11 cellular contexts compared by ENCODE assay signal in the genomic region with DNA sequence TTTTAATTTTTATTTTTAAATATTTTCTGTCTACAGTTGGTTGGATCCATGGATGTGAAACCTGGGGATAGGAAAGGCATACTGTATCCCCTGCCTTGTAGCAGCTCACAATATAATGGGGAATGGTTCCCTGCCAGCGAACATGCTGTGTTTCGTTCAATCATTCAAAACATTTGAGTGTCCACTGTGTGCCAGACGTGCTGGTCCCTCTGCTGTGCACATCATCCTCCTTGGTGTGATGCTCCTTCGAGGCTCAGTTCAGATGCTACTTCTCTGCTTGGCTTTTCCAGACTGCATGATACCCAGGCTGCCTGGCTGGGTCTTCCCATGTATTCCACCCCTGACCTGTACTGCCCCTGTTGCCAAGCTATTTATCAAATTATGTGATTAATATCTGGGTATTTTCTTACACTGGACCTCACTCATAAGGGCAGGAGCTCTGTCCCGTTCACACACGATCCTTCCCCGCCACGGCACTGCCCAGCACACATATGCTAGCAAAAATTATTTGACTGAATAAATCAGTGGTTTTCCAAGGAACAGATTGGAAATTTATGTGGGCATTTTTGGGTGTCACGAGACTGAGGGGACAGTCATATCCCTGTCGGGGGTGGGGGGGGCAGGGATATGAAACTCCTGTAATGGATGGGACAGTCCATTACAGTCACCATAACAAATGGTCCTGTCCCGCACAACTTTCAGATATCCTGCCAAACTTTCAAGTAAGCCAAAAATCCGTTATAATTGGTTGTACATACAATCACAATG. TPM values are rescaled to one million over a fixed set of nuclear protein-coding genes. Genes with fewer than 3 reads are reported as not detected.
A peak's percentile ranks its signal among the peaks of the same experiment; 100 is the strongest.
DNase-seq lines count a peak whose midpoint lies in the region; ATAC-seq, FAIRE-seq and TF ChIP-seq lines count a peak whose summit lies in the region.
"Had no signal": no experiment of that assay in that cellular context is flagged by ENCODE, and none has a peak within 500 bp of the region (broad histone marks: within the 10 kb centered on the region; RNA-seq: fewer than 3 reads in every experiment).

No MANE protein-coding gene starts in this region.

- peaks cover 0 to 1% of the 10 kb centered on the region in 2 experiments for H3K36me3 ChIP-seq in keratinocyte (ENCODE audit: control insufficient read depth in 2 of 2, extremely low read depth in 1 of 2, insufficient read depth in 2 of 2, low read length in 2 of 2)
- no peaks in the 10 kb centered on the region for H3K36me3 ChIP-seq in subcutaneous abdominal adipose tissue (ENCODE audit: control insufficient read depth in 5 of 5, insufficient read depth in 5 of 5, low read length in 5 of 5)

- H3K4me1 ChIP-seq in keratinocyte (ENCODE audit: control insufficient read depth, extremely low read depth, insufficient read depth, low read length): peaks cover 51% of the 10 kb centered on the region
- H3K4me1 ChIP-seq in subcutaneous abdominal adipose tissue (ENCODE audit: control insufficient read depth in 5 of 5, insufficient read depth in 5 of 5, low read length in 5 of 5): peaks cover 33 to 75% (median 66%) of the 10 kb centered on the region in 5 donors

- no peak for TF ChIP-seq CTCF in keratinocyte (optimal IDR thresholded peaks at IDR 0.05 in 1 of 3, IDR thresholded peaks at IDR 0.05 in 1 of 3, conservative IDR thresholded peaks at IDR 0.05 in 1 of 3; ENCODE audit: extremely low read depth in 1 of 3, insufficient read depth in 2 of 3, low read length in 3 of 3)

- H3K27ac ChIP-seq in keratinocyte (ENCODE audit: control insufficient read depth, insufficient read depth, low read length) (peak overlapping the region; percentile 99), subcutaneous abdominal adipose tissue (ENCODE audit: low read depth, low read length) (peak overlapping the region; percentile 100)

- H3K9me1 ChIP-seq in keratinocyte (ENCODE audit: control insufficient read depth, extremely low read depth, insufficient read depth, low read length): peaks cover 2% of the 10 kb centered on the region

- H3K4me2 ChIP-seq in keratinocyte (ENCODE audit: control insufficient read depth, extremely low read depth, insufficient read depth, low read depth, low read length): peak overlapping the region; percentile 96

- H3K9me3 Mint-ChIP-seq in activated CD4-positive, alpha-beta T cell treated with anti-CD3 and anti-CD28 coated beads for 36 hours (ENCODE audit: low read depth): no peaks in the 10 kb centered on the region
- no peaks in the 10 kb centered on the region for H3K9me3 Mint-ChIP-seq in activated CD4-positive, alpha-beta T cell treated with anti-CD3 and anti-CD28 coated beads, Interleukin-2, amount 10 ng/mL, durations not matched to agents 7 days and 5 days
- H3K9me3 Mint-ChIP-seq in activated naive CD8-positive, alpha-beta T cell treated with anti-CD3 and anti-CD28 coated beads, Interleukin-2, amount 10 ng/mL, durations not matched to agents 7 days and 5 days: peaks cover 3% of the 10 kb centered on the region

- CTCF ChIA-PET in activated CD4-positive, alpha-beta T cell treated with anti-CD3 and anti-CD28 coated beads for 36 hours (lab: Charles Lee): interaction anchor here (0.6 to 1.5 kb wide), 5 partner anchors 8 to 112 kb away, joined by 3 to 4 read pairs (median 3); no protein-coding TSS in a partner anchor
- CTCF ChIA-PET in activated CD4-positive, alpha-beta T cell treated with anti-CD3 and anti-CD28 coated beads, Interleukin-2, amount 10 ng/mL, durations not matched to agents 7 days and 5 days (lab: Charles Lee): interaction anchor here (1.1 to 1.3 kb wide), 2 partner anchors 9 to 11 kb away, joined by 3 to 4 read pairs; no protein-coding TSS in a partner anchor

- H3K9me3 ChIP-seq in keratinocyte (ENCODE audit: control insufficient read depth, low read depth, low read length) (no peaks in the 10 kb centered on the region), subcutaneous abdominal adipose tissue (ENCODE audit: control insufficient read depth in 5 of 5, low read length in 5 of 5) (no peaks in the 10 kb centered on the region)

- peaks cover 2% of the 10 kb centered on the region for H3K36me3 Mint-ChIP-seq in activated CD4-positive, alpha-beta T cell treated with anti-CD3 and anti-CD28 coated beads for 36 hours (ENCODE audit: low read depth)
- H3K36me3 Mint-ChIP-seq in activated CD4-positive, alpha-beta T cell treated with anti-CD3 and anti-CD28 coated beads, Interleukin-2, amount 10 ng/mL, durations not matched to agents 7 days and 5 days (ENCODE audit: low read depth): peaks cover 5% of the 10 kb centered on the region
- peaks cover 3% of the 10 kb centered on the region for H3K36me3 Mint-ChIP-seq in activated naive CD8-positive, alpha-beta T cell treated with anti-CD3 and anti-CD28 coated beads, Interleukin-2, amount 10 ng/mL, durations not matched to agents 7 days and 5 days

- H3K9ac ChIP-seq in keratinocyte (ENCODE audit: control insufficient read depth, extremely low read depth, insufficient read depth, low read length): no peak overlapping the region
- H3K9ac ChIP-seq in subcutaneous abdominal adipose tissue (ENCODE audit: low read length in 5 of 5): peak overlapping the region in 3 of 5 donors; percentile 38 to 60 (median 48)

- peak overlapping the region; percentile 33 for H3K27ac Mint-ChIP-seq in activated CD4-positive, alpha-beta T cell treated with anti-CD3 and anti-CD28 coated beads for 36 hours
- H3K27ac Mint-ChIP-seq in activated CD4-positive, alpha-beta T cell treated with anti-CD3 and anti-CD28 coated beads, Interleukin-2, amount 10 ng/mL, durations not matched to agents 7 days and 5 days: no peak overlapping the region
- peak overlapping the region; percentile 41 for H3K27ac Mint-ChIP-seq in activated naive CD8-positive, alpha-beta T cell treated with anti-CD3 and anti-CD28 coated beads, Interleukin-2, amount 10 ng/mL, durations not matched to agents 7 days and 5 days
- H3K27ac Mint-ChIP-seq: T-helper 17 cell had no signal

- no peaks in the 10 kb centered on the region for H4K20me1 ChIP-seq in keratinocyte (ENCODE audit: control insufficient read depth, extremely low read depth, insufficient read depth, low read length)

- no peak for FAIRE-seq in keratinocyte (lab: Jason Lieb, UNC)

- peaks cover 14% of the 10 kb centered on the region for H3K4me1 Mint-ChIP-seq in activated CD4-positive, alpha-beta T cell treated with anti-CD3 and anti-CD28 coated beads for 36 hours
- peaks cover 12% of the 10 kb centered on the region for H3K4me1 Mint-ChIP-seq in activated CD4-positive, alpha-beta T cell treated with anti-CD3 and anti-CD28 coated beads, Interleukin-2, amount 10 ng/mL, durations not matched to agents 7 days and 5 days
- H3K4me1 Mint-ChIP-seq in activated naive CD8-positive, alpha-beta T cell treated with anti-CD3 and anti-CD28 coated beads, Interleukin-2, amount 10 ng/mL, durations not matched to agents 7 days and 5 days: peaks cover 14% of the 10 kb centered on the region

- peaks cover 37% of the 10 kb centered on the region for H3K79me2 ChIP-seq in keratinocyte (ENCODE audit: control insufficient read depth, insufficient read depth, low read length)

- dilution Hi-C loops in keratinocyte (cut with MboI; ENCODE audit: extremely low pct_ligation_motif_present, low sequenced_read_pairs): no loop called here

- intact Hi-C loops in activated CD4-positive, alpha-beta T cell treated with anti-CD3 and anti-CD28 coated beads for 36 hours (cut with DNase I, micrococcal nuclease): loop anchor here (2.0 kb wide), 2 partner anchors 33 to 341 kb away; no protein-coding TSS in a partner anchor

- H3K4me3 ChIP-seq in keratinocyte (ENCODE audit: control insufficient read depth in 2 of 3, extremely low read depth in 1 of 3, insufficient read depth in 2 of 3, low read depth in 1 of 3, low read length in 3 of 3) (peak overlapping the region in 1 of 3 experiments; percentile 92), subcutaneous abdominal adipose tissue (ENCODE audit: low read depth in 1 of 5, low read length in 5 of 5) (peak overlapping the region in 1 of 5 donors; percentile 36)

- H3K27me3 Mint-ChIP-seq in activated CD4-positive, alpha-beta T cell treated with anti-CD3 and anti-CD28 coated beads for 36 hours: no peaks in the 10 kb centered on the region
- no peaks in the 10 kb centered on the region for H3K27me3 Mint-ChIP-seq in activated CD4-positive, alpha-beta T cell treated with anti-CD3 and anti-CD28 coated beads, Interleukin-2, amount 10 ng/mL, durations not matched to agents 7 days and 5 days
- no peaks in the 10 kb centered on the region for H3K27me3 Mint-ChIP-seq in activated naive CD8-positive, alpha-beta T cell treated with anti-CD3 and anti-CD28 coated beads, Interleukin-2, amount 10 ng/mL, durations not matched to agents 7 days and 5 days
- H3K27me3 Mint-ChIP-seq: T-helper 17 cell had no signal

- no peak for ATAC-seq in activated CD4-positive, alpha-beta T cell treated with anti-CD3 and anti-CD28 coated beads for 36 hours
- no peak for ATAC-seq in activated naive CD8-positive, alpha-beta T cell treated with anti-CD3 and anti-CD28 coated beads, Interleukin-2, amount 10 ng/mL, durations not matched to agents 7 days and 5 days (ENCODE audit: low read depth)
- ATAC-seq in HG03045 (IDR thresholded peaks at IDR 0.05; ENCODE audit: unreplicated experiment): no peak

- H3K27me3 ChIP-seq in keratinocyte (ENCODE audit: control insufficient read depth, extremely low read depth, insufficient read depth, low read length): no peaks in the 10 kb centered on the region
- peaks cover 0 to 3% (median 0%) of the 10 kb centered on the region in 5 donors for H3K27me3 ChIP-seq in subcutaneous abdominal adipose tissue (ENCODE audit: control insufficient read depth in 5 of 5, insufficient read depth in 4 of 5, low read length in 5 of 5)

- no peak overlapping the region for H2AFZ ChIP-seq in keratinocyte (ENCODE audit: control insufficient read depth, low read length)

- POLR2A ChIA-PET in activated CD4-positive, alpha-beta T cell treated with anti-CD3 and anti-CD28 coated beads for 36 hours (lab: Charles Lee): interaction anchor here (1.2 to 1.5 kb wide), 2 partner anchors 70 to 142 kb away, joined by 3 to 4 read pairs; no protein-coding TSS in a partner anchor
- POLR2A ChIA-PET in activated CD4-positive, alpha-beta T cell treated with anti-CD3 and anti-CD28 coated beads, Interleukin-2, amount 10 ng/mL, durations not matched to agents 7 days and 5 days (lab: Charles Lee): no interaction called here
- POLR2A ChIA-PET in activated naive CD8-positive, alpha-beta T cell treated with anti-CD3 and anti-CD28 coated beads, Interleukin-2, amount 10 ng/mL, durations not matched to agents 7 days and 5 days (lab: Charles Lee): interaction anchor here (0.8 to 7.3 kb wide), 5 partner anchors 34 to 112 kb away, joined by 3 to 78 read pairs (median 7); a partner anchor contains a TSS

- no peak overlapping the region for H3K4me3 Mint-ChIP-seq in activated CD4-positive, alpha-beta T cell treated with anti-CD3 and anti-CD28 coated beads for 36 hours
- H3K4me3 Mint-ChIP-seq in activated CD4-positive, alpha-beta T cell treated with anti-CD3 and anti-CD28 coated beads, Interleukin-2, amount 10 ng/mL, durations not matched to agents 7 days and 5 days: no peak overlapping the region
- no peak overlapping the region for H3K4me3 Mint-ChIP-seq in activated naive CD8-positive, alpha-beta T cell treated with anti-CD3 and anti-CD28 coated beads, Interleukin-2, amount 10 ng/mL, durations not matched to agents 7 days and 5 days
- H3K4me3 Mint-ChIP-seq: T-helper 17 cell had no signal

- DNase-seq in activated CD4-positive, alpha-beta T cell treated with anti-CD3 and anti-CD28 coated beads for 36 hours: no peak
- DNase-seq in activated CD4-positive, alpha-beta T cell treated with anti-CD3 and anti-CD28 coated beads, Interleukin-2, amount 10 ng/mL, durations not matched to agents 7 days and 5 days: no peak
- DNase-seq in activated naive CD8-positive, alpha-beta T cell treated with anti-CD3 and anti-CD28 coated beads, Interleukin-2, amount 10 ng/mL, durations not matched to agents 7 days and 5 days: no peak
- DNase-seq in keratinocyte (ENCODE audit: low read depth, low spot score): no peak
- no peak for DNase-seq in NCI-H510A (lab: John Stamatoyannopoulos, UW)
- DNase-seq in NCI-H748 (lab: John Stamatoyannopoulos, UW; ENCODE audit: unreplicated experiment): no peak
- DNase-seq: activated gamma-delta T cell, NCI-H226 had no signal

RNA-seq across cellular contexts. Expression of a gene that starts 4.9 kb away (rescaled TPM):
- total RNA-seq in activated CD4-positive, alpha-beta T cell treated with anti-CD3 and anti-CD28 coated beads for 36 hours: 1 to 10 TPM; 2.8 to 3.2 TPM
- 1 to 10 TPM; 1.4 to 2.2 TPM for total RNA-seq in activated CD4-positive, alpha-beta T cell treated with anti-CD3 and anti-CD28 coated beads, Interleukin-2, amount 10 ng/mL, durations not matched to agents 7 days and 5 days
- 1 to 10 TPM; 3.7 to 5.1 TPM for total RNA-seq in activated naive CD8-positive, alpha-beta T cell treated with anti-CD3 and anti-CD28 coated beads, Interleukin-2, amount 10 ng/mL, durations not matched to agents 7 days and 5 days
- polyA plus RNA-seq in keratinocyte: 27.8 to 78.9 TPM (median 36.0 TPM) in 3 replicates
- 169 TPM for polyA plus RNA-seq in keratinocyte (2011; ENCODE audit: low read depth)
- polyA plus RNA-seq in keratinocyte (2011; cell fraction: cytosol; rRNA removed): 35.5 and 51.1 TPM in 2 replicates
- 75.7 and 82.7 TPM in 2 replicates for polyA plus RNA-seq in keratinocyte (2011; cell fraction: nucleus; rRNA removed)
- polyA plus RNA-seq in keratinocyte (2012; ENCODE audit: low replicate concordance): 22.3 and 259 TPM in 2 replicates
- 7.2 to 26.4 TPM (median 15.1 TPM) in 3 replicates for polyA minus RNA-seq in keratinocyte
- polyA minus RNA-seq in keratinocyte (2011; cell fraction: cytosol; rRNA and poly(A)+ RNA removed): 35.1 TPM
- 30.1 and 36.9 TPM in 2 replicates for polyA minus RNA-seq in keratinocyte (2011; cell fraction: nucleus; rRNA and poly(A)+ RNA removed)

RNA-seq across cellular contexts. Expression of a gene that starts 57.9 kb away (rescaled TPM):
- 1 to 10 TPM; 2.5 to 2.9 TPM for total RNA-seq in activated CD4-positive, alpha-beta T cell treated with anti-CD3 and anti-CD28 coated beads for 36 hours
- total RNA-seq in activated CD4-positive, alpha-beta T cell treated with anti-CD3 and anti-CD28 coated beads, Interleukin-2, amount 10 ng/mL, durations not matched to agents 7 days and 5 days: 1 to 10 TPM; 7.3 to 8.4 TPM
- 1 to 10 TPM; 8.8 to 9.7 TPM for total RNA-seq in activated naive CD8-positive, alpha-beta T cell treated with anti-CD3 and anti-CD28 coated beads, Interleukin-2, amount 10 ng/mL, durations not matched to agents 7 days and 5 days
- 1.3 to 2.4 TPM (median 1.4 TPM) in 3 replicates for polyA plus RNA-seq in keratinocyte
- 1.7 TPM for polyA plus RNA-seq in keratinocyte (2011; ENCODE audit: low read depth)
- 1.0 and 2.7 TPM in 2 replicates for polyA plus RNA-seq in keratinocyte (2011; cell fraction: cytosol; rRNA removed)
- 3.7 and 5.6 TPM in 2 replicates for polyA plus RNA-seq in keratinocyte (2011; cell fraction: nucleus; rRNA removed)
- polyA plus RNA-seq in keratinocyte (2012; ENCODE audit: low replicate concordance): 2.7 and 5.2 TPM in 2 replicates
- polyA minus RNA-seq in keratinocyte: 2.4 to 5.5 TPM (median 3.2 TPM) in 3 replicates
- polyA minus RNA-seq in keratinocyte (2011; cell fraction: cytosol; rRNA and poly(A)+ RNA removed): 3.3 TPM
- polyA minus RNA-seq in keratinocyte (2011; cell fraction: nucleus; rRNA and poly(A)+ RNA removed): 4.0 and 4.9 TPM in 2 replicates
